9 cellular contexts compared by ENCODE assay signal in the genomic region with DNA sequence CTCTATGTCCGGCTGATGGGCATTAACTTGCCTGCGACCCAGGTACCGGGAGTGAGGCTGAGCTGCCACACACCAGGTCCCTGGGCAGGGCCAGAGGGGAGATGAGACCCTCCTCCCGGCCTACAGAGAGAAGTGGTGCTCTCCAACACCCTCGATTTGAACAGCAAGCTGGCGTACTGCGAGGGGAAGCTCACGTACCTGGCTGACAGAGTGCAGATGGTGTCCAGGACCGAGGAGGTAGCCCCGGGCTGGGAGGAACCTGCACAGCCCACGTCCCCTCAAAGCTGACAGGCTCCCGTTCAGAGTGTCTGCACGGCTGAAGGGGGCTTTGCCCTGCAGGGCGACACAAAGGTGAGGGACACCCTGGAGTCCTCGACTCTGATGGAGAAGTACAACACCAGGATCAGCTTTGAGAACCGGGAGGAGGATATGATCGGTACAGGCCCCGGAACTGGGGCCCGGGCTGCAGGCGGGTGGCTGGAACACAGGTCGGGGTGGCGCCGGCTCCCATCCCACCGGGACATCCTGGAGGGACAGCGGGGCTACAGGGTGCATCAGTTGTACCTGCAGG. TPM values are rescaled to one million over a fixed set of nuclear protein-coding genes. Genes with fewer than 3 reads are reported as not detected.
DNase-seq lines count a peak whose midpoint lies in the region; ATAC-seq and TF ChIP-seq lines count a peak whose summit lies in the region.
"Had no signal": no experiment of that assay in that cellular context is flagged by ENCODE, and none has a peak within 500 bp of the region (broad histone marks: within the 10 kb centered on the region; RNA-seq: fewer than 3 reads in every experiment).

No MANE protein-coding gene starts in this region.

- no peaks in the 10 kb centered on the region for H3K27me3 ChIP-seq in cardiac muscle cell
- H3K27me3 ChIP-seq in mucosa of rectum (ENCODE audit: control insufficient read depth in 2 of 2, insufficient read depth in 2 of 2, low read length in 2 of 2), result no peaks in the 10 kb centered on the region

- peak overlapping the region; percentile 86 for H3K4me3 Mint-ChIP-seq in central memory CD8-positive, alpha-beta T cell

- H3K27ac ChIP-seq in cardiac muscle cell (peak overlapping the region; percentile 99), mucosa of rectum (ENCODE audit: low read depth in 2 of 2, low read length in 2 of 2) (peak overlapping the region; percentile 89 to 91)

- TF ChIP-seq CTCF in cardiac muscle cell (IDR thresholded peaks at IDR 0.05; ENCODE audit: low read depth, low read length), result no peak

- no peaks in the 10 kb centered on the region for H3K27me3 Mint-ChIP-seq in central memory CD8-positive, alpha-beta T cell

- peaks cover 21% of the 10 kb centered on the region for H3K36me3 Mint-ChIP-seq in central memory CD8-positive, alpha-beta T cell (ENCODE audit: insufficient read depth)

- peaks cover 30% of the 10 kb centered on the region for H3K4me1 Mint-ChIP-seq in central memory CD8-positive, alpha-beta T cell

- intact Hi-C loops in Right ventricle myocardium inferior (cut with DNase I), result loop anchor here (1.0 to 5.0 kb wide), 2 partner anchors 15 to 136 kb away; a partner anchor contains a TSS

- peak overlapping the region; percentile 88 for H3K27ac Mint-ChIP-seq in central memory CD8-positive, alpha-beta T cell (ENCODE audit: low read depth)

- H3K9me3 Mint-ChIP-seq in central memory CD8-positive, alpha-beta T cell, result no peaks in the 10 kb centered on the region

- H3K9me3 ChIP-seq in cardiac muscle cell (ENCODE audit: low read depth) (no peaks in the 10 kb centered on the region), mucosa of rectum (ENCODE audit: control insufficient read depth in 2 of 2, low read length in 2 of 2) (no peaks in the 10 kb centered on the region)

- peak overlapping the region; percentile 100 for H3K4me3 ChIP-seq in cardiac muscle cell
- peak overlapping the region; percentile 70 to 75 for H3K4me3 ChIP-seq in mucosa of rectum (ENCODE audit: low read length in 2 of 2)

- H3K36me3 ChIP-seq in cardiac muscle cell (no peaks in the 10 kb centered on the region), mucosa of rectum (ENCODE audit: control insufficient read depth in 2 of 2, insufficient read depth in 2 of 2, low read length in 2 of 2) (peaks cover 0 to 4% of the 10 kb centered on the region in 2 donors)

- ATAC-seq in Right ventricle myocardium inferior (no peak), GM19467 (IDR thresholded peaks at IDR 0.05; ENCODE audit: unreplicated experiment) (no peak), HG03460 (IDR thresholded peaks at IDR 0.05; ENCODE audit: unreplicated experiment) (no peak), HG03469 (IDR thresholded peaks at IDR 0.05; ENCODE audit: unreplicated experiment) (no peak)
- no peak for ATAC-seq in central memory CD8-positive, alpha-beta T cell (replicated peaks; ENCODE audit: extremely low read depth, poor library complexity, severe bottlenecking)

- DNase-seq in cardiac muscle cell (ENCODE audit: low read depth in 1 of 2, low spot score in 1 of 2) (no peak), Right ventricle myocardium inferior (ENCODE audit: missing footprints) (no peak), SK-N-DZ (ENCODE audit: low spot score) (no peak)
- no peak for DNase-seq in central memory CD8-positive, alpha-beta T cell (ENCODE audit: low spot score in 2 of 2)

- peaks cover 23% of the 10 kb centered on the region for H3K4me1 ChIP-seq in cardiac muscle cell (ENCODE audit: low read depth)
- peaks cover 24 to 26% of the 10 kb centered on the region in 2 donors for H3K4me1 ChIP-seq in mucosa of rectum (ENCODE audit: control insufficient read depth in 2 of 2, insufficient read depth in 2 of 2, low read length in 2 of 2)

- peak overlapping the region in 1 of 2 donors; percentile 84 for H3K9ac ChIP-seq in mucosa of rectum (ENCODE audit: low read depth in 1 of 2, low read length in 2 of 2)

RNA-seq across cellular contexts. Expression of a gene that starts 1.0 kb away (rescaled TPM):
- total RNA-seq in cardiac muscle cell, result 131 and 153 TPM in 2 replicates
- 101 and 115 TPM in 2 replicates for polyA plus RNA-seq in cardiac muscle cell
- 69.5 TPM for total RNA-seq in Right ventricle myocardium inferior
- polyA plus RNA-seq in SK-N-DZ (2014; cell fraction: cytosol; rRNA removed), result 90.9 and 95.5 TPM in 2 replicates
- polyA plus RNA-seq in SK-N-DZ (2014; cell fraction: nucleus; rRNA removed), result 158 and 167 TPM in 2 replicates

RNA-seq across cellular contexts. Expression of a gene that starts 10.6 kb away (rescaled TPM):
- 32.4 and 49.3 TPM in 2 replicates for total RNA-seq in cardiac muscle cell
- 40.1 and 43.1 TPM in 2 replicates for polyA plus RNA-seq in cardiac muscle cell
- 1.6 TPM for total RNA-seq in Right ventricle myocardium inferior
- 1.2 and 1.5 TPM in 2 replicates for polyA plus RNA-seq in SK-N-DZ (2014; cell fraction: cytosol; rRNA removed)
- polyA plus RNA-seq in SK-N-DZ (2014; cell fraction: nucleus; rRNA removed), result 11.5 and 18.3 TPM in 2 replicates

RNA-seq across cellular contexts. Expression of a gene that starts 15.6 kb away (rescaled TPM):
- total RNA-seq in cardiac muscle cell (200 and 306 TPM in 2 replicates), Right ventricle myocardium inferior (75.9 TPM)
- 169 and 238 TPM in 2 replicates for polyA plus RNA-seq in cardiac muscle cell
- polyA plus RNA-seq in SK-N-DZ (2014; cell fraction: cytosol; rRNA removed), result 60.5 and 69.3 TPM in 2 replicates
- polyA plus RNA-seq in SK-N-DZ (2014; cell fraction: nucleus; rRNA removed), result 50.6 and 79.9 TPM in 2 replicates

RNA-seq across cellular contexts. Expression of a gene that starts 35.6 kb away (rescaled TPM):
- total RNA-seq in cardiac muscle cell (8.5 and 12.2 TPM in 2 replicates), Right ventricle myocardium inferior (8.6 TPM)
- polyA plus RNA-seq in cardiac muscle cell, result 8.7 and 12.1 TPM in 2 replicates
- polyA plus RNA-seq in SK-N-DZ (2014; cell fraction: cytosol; rRNA removed), result 0.28 and 1.1 TPM in 2 replicates
- 9.8 and 12.7 TPM in 2 replicates for polyA plus RNA-seq in SK-N-DZ (2014; cell fraction: nucleus; rRNA removed)

RNA-seq across cellular contexts. Expression of a gene that starts 42.4 kb away (rescaled TPM):
- total RNA-seq in cardiac muscle cell, result 0.32 and 0.77 TPM in 2 replicates
- 0.17 TPM in 1 of 2 replicates, not detected in the other for polyA plus RNA-seq in cardiac muscle cell
- 0.46 TPM for total RNA-seq in Right ventricle myocardium inferior
- not detected in 2 replicates for polyA plus RNA-seq in SK-N-DZ (2014; cell fraction: cytosol; rRNA removed)
- not detected in 2 replicates for polyA plus RNA-seq in SK-N-DZ (2014; cell fraction: nucleus; rRNA removed)
- total RNA-seq: T-helper 2 cell treated with Interferon-gamma antibody and Interleukin-4, amounts not matched to agents 100 ng/mL and 5 ng/mL, for 36 hours had no signal

Comparison
In these comparisons a context has a peak if more than half of its experiments do, and no peak if none do; other contexts are left out.
1. RNA of a gene that starts 10.6 kb away (total RNA-seq): 32.4 to 49.3 TPM in cardiac muscle cell; 1.6 TPM in Right ventricle myocardium inferior (single experiment); every median in the first group is over 10 times any median in the second.